38 cellular contexts compared by ENCODE assay signal in the genomic region with DNA sequence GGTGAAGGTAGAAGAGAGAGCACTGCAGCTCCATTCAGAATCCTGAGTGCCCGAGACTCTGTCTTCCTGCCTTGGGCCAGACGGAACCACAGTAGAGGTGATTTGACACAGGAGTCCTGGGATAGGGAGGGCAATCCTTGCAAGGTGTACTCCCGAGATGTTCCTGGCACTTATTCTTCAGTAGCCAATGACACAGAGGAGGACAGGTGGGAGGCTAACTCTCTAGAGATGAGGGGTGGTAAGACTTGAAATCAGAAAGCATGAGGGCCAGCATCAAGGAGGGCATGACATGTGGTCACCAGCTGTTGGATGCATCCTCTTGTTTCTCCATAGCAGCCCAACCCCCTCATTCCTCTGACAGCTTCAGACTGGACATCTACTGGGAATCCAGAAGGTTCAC. TPM values are rescaled to one million over a fixed set of nuclear protein-coding genes. Genes with fewer than 3 reads are reported as not detected.
"Had no signal": no experiment of that assay in that cellular context is flagged by ENCODE, and none has a peak within 500 bp of the region (broad histone marks: within the 10 kb centered on the region; RNA-seq: fewer than 3 reads in every experiment).

No MANE protein-coding gene starts in this region.

- ATAC-seq: activated CD8-positive, alpha-beta T cell treated with anti-CD3 and anti-CD28 coated beads for 36 hours; activated naive CD4-positive, alpha-beta T cell treated with anti-CD3 and anti-CD28 coated beads, Interleukin-2, amount 50 U/mL, for 72 hours; activated T-cell treated with anti-CD3 and anti-CD28 coated beads, Interleukin-2, amount 50 U/mL, for 4 hours; activated T-cell treated with anti-CD3 and anti-CD28 coated beads, Interleukin-2, amount 50 U/mL, for 72 hours; activated T-helper 17 cell treated with anti-CD3 and anti-CD28 coated beads, Interleukin-2, amount 50 U/mL, for 72 hours; body of pancreas; T-cell had no signal

- H3K36me3 ChIP-seq: adrenal gland, brain microvascular endothelial cell, breast epithelium, cardiac muscle cell had no signal

- H3K9me3 Mint-ChIP-seq: activated B cell treated with CpG ODN at 0.5 μM for 24 hours; activated naive CD4-positive, alpha-beta T cell treated with anti-CD3 and anti-CD28 coated beads for 36 hours; activated T-cell treated with anti-CD3 and anti-CD28 coated beads, Interleukin-2, amount 50 U/mL, for 4 hours; activated T-cell treated with anti-CD3 and anti-CD28 coated beads, Interleukin-2, amount 50 U/mL, for 72 hours; activated T-helper 1 cell treated with anti-CD3 and anti-CD28 coated beads, Interleukin-12 subunit alpha, Interleukin-12 subunit beta, Interleukin-2, Interleukin-4 antibody, amounts not matched to agents 30 ng/mL and 10 ng/mL and 1 ng/mL, durations not matched to agents 14 hours and 24 hours and 36 hours; activated T-helper 17 cell treated with anti-CD3 and anti-CD28 coated beads, Interleukin-2, amount 50 U/mL, for 72 hours; central memory CD8-positive, alpha-beta T cell; T-helper 1 cell treated with Interleukin-12 subunit alpha and Interleukin-12 subunit beta and Interleukin-4 antibody, amounts not matched to agents 30 μg/mL and 1 μg/mL, for 36 hours; T-helper 2 cell treated with Interferon-gamma antibody and Interleukin-4, amounts not matched to agents 5 μg/mL and 100 μg/mL, for 36 hours had no signal

- H3K4me1 ChIP-seq: adrenal gland, body of pancreas, breast epithelium had no signal

- H3K27me3 ChIP-seq: adrenal gland, body of pancreas, brain microvascular endothelial cell, cardiac muscle cell had no signal

- H3K27ac ChIP-seq: adrenal gland, body of pancreas, brain microvascular endothelial cell, breast epithelium, cardiac muscle cell, VCaP had no signal

- H3K9me3 ChIP-seq: adrenal gland, body of pancreas, breast epithelium had no signal

- H3K4me3 Mint-ChIP-seq: activated B cell treated with CpG ODN at 0.5 μM for 24 hours; activated CD4-positive, alpha-beta memory T cell treated with anti-CD3 and anti-CD28 coated beads for 36 hours; activated CD8-positive, alpha-beta T cell treated with anti-CD3 and anti-CD28 coated beads for 36 hours; activated naive CD4-positive, alpha-beta T cell treated with anti-CD3 and anti-CD28 coated beads for 36 hours; activated naive CD8-positive, alpha-beta T cell treated with anti-CD3 and anti-CD28 coated beads for 36 hours; activated T-cell treated with anti-CD3 and anti-CD28 coated beads, Interleukin-2, amount 50 U/mL, for 4 hours; activated T-cell treated with anti-CD3 and anti-CD28 coated beads, Interleukin-2, amount 50 U/mL, for 72 hours; activated T-helper 1 cell treated with anti-CD3 and anti-CD28 coated beads, Interleukin-12 subunit alpha, Interleukin-12 subunit beta, Interleukin-2, Interleukin-4 antibody, amounts not matched to agents 30 ng/mL and 10 ng/mL and 1 ng/mL, durations not matched to agents 14 hours and 24 hours and 36 hours; activated T-helper 17 cell treated with anti-CD3 and anti-CD28 coated beads, Interleukin-2, amount 50 U/mL, for 72 hours; central memory CD8-positive, alpha-beta T cell; T-cell; T-helper 1 cell treated with Interleukin-12 subunit alpha and Interleukin-12 subunit beta and Interleukin-4 antibody, amounts not matched to agents 30 μg/mL and 1 μg/mL, for 36 hours; T-helper 2 cell treated with Interferon-gamma antibody and Interleukin-4, amounts not matched to agents 5 μg/mL and 100 μg/mL, for 36 hours had no signal

- H3K4me1 Mint-ChIP-seq: activated naive CD8-positive, alpha-beta T cell treated with anti-CD3 and anti-CD28 coated beads for 36 hours; activated T-helper 17 cell treated with anti-CD3 and anti-CD28 coated beads, Interleukin-2, amount 50 U/mL, for 72 hours; central memory CD8-positive, alpha-beta T cell; T-cell had no signal

- H3K36me3 Mint-ChIP-seq: activated CD4-positive, alpha-beta memory T cell treated with anti-CD3 and anti-CD28 coated beads for 36 hours; activated naive CD8-positive, alpha-beta T cell treated with anti-CD3 and anti-CD28 coated beads for 36 hours; T-cell had no signal

- H3K27ac Mint-ChIP-seq: activated B cell treated with CpG ODN at 0.5 μM for 24 hours; activated CD4-positive, alpha-beta memory T cell treated with anti-CD3 and anti-CD28 coated beads for 36 hours; activated CD8-positive, alpha-beta T cell treated with anti-CD3 and anti-CD28 coated beads for 36 hours; activated naive CD4-positive, alpha-beta T cell treated with anti-CD3 and anti-CD28 coated beads for 36 hours; activated naive CD4-positive, alpha-beta T cell treated with anti-CD3 and anti-CD28 coated beads, Interleukin-2, amount 50 U/mL, for 72 hours; activated naive CD8-positive, alpha-beta T cell treated with anti-CD3 and anti-CD28 coated beads for 36 hours; activated T-cell treated with anti-CD3 and anti-CD28 coated beads, Interleukin-2, amount 50 U/mL, for 72 hours; activated T-helper 1 cell treated with anti-CD3 and anti-CD28 coated beads, Interleukin-12 subunit alpha, Interleukin-12 subunit beta, Interleukin-2, Interleukin-4 antibody, amounts not matched to agents 30 ng/mL and 10 ng/mL and 1 ng/mL, durations not matched to agents 14 hours and 24 hours and 36 hours; activated T-helper 17 cell treated with anti-CD3 and anti-CD28 coated beads, Interleukin-2, amount 50 U/mL, for 72 hours; T-cell; T-helper 1 cell treated with Interleukin-12 subunit alpha and Interleukin-12 subunit beta and Interleukin-4 antibody, amounts not matched to agents 30 μg/mL and 1 μg/mL, for 36 hours; T-helper 2 cell treated with Interferon-gamma antibody and Interleukin-4, amounts not matched to agents 5 μg/mL and 100 μg/mL, for 36 hours had no signal

- H3K4me3 ChIP-seq: adrenal gland, body of pancreas, breast epithelium, cardiac muscle cell had no signal

- DNase-seq: activated B cell treated with CpG ODN at 0.5 μM for 24 hours; activated CD4-positive, alpha-beta memory T cell treated with anti-CD3 and anti-CD28 coated beads for 36 hours; activated CD4-positive, alpha-beta T cell treated with anti-CD3 and anti-CD28 coated beads for 48 hours; activated CD4-positive, alpha-beta T cell treated with anti-CD3 and anti-CD28 coated beads, Interleukin-2, amount 50 U/mL, for 1 hour; activated CD4-positive, alpha-beta T cell treated with anti-CD3 and anti-CD28 coated beads, Interleukin-2, amount 50 U/mL, for 4 hours; activated CD4-positive, CD25-positive, alpha-beta regulatory T cell treated with anti-CD3 and anti-CD28 coated beads, Interleukin-2, amount 50 U/mL, for 72 hours; activated CD8-positive, alpha-beta memory T cell treated with anti-CD3 and anti-CD28 coated beads, Interleukin-2, amount 50 U/mL, for 4 hours; activated CD8-positive, alpha-beta T cell treated with anti-CD3 and anti-CD28 coated beads for 36 hours; activated effector memory CD4-positive, alpha-beta T cell treated with anti-CD3 and anti-CD28 coated beads, Interleukin-2, amount 50 U/mL, for 16 hours; activated gamma-delta T cell treated with Interleukin-2 at 50 U/mL for 16 hours; activated naive CD4-positive, alpha-beta T cell; activated naive CD4-positive, alpha-beta T cell treated with anti-CD3 and anti-CD28 coated beads for 36 hours; activated naive CD4-positive, alpha-beta T cell treated with anti-CD3 and anti-CD28 coated beads, Interleukin-2, amount 50 U/mL, for 16 hours; activated naive CD8-positive, alpha-beta T cell treated with anti-CD3 and anti-CD28 coated beads for 36 hours; activated T-cell treated with anti-CD3 and anti-CD28 coated beads for 4 hours; activated T-cell treated with anti-CD3 and anti-CD28 coated beads, Interleukin-2, amount 50 U/mL, for 1 hour; activated T-cell treated with anti-CD3 and anti-CD28 coated beads, Interleukin-2, amount 50 U/mL, for 4 hours; activated T-cell treated with anti-CD3 and anti-CD28 coated beads, Interleukin-2, amount 50 U/mL, for 72 hours; adrenal gland; amniotic stem cell; aorta; body of pancreas; brain microvascular endothelial cell; caudate nucleus; cerebellar nuclear complex; T-cell; T-helper 2 cell; T-helper 9 cell had no signal

RNA-seq across cellular contexts. Expression of gene CSMD2, which starts 56.3 kb away (rescaled TPM):
- total RNA-seq: activated B cell treated with CpG ODN at 0.5 μM for 24 hours; activated CD4-positive, alpha-beta memory T cell treated with anti-CD3 and anti-CD28 coated beads for 36 hours; activated CD8-positive, alpha-beta memory T cell treated with anti-CD3 and anti-CD28 coated beads for 36 hours; activated CD8-positive, alpha-beta T cell treated with anti-CD3 and anti-CD28 coated beads for 36 hours; activated naive CD4-positive, alpha-beta T cell treated with anti-CD3 and anti-CD28 coated beads for 36 hours; activated naive CD4-positive, alpha-beta T cell treated with anti-CD3 and anti-CD28 coated beads, Interleukin-2, amount 50 U/mL, for 72 hours; activated naive CD8-positive, alpha-beta T cell treated with anti-CD3 and anti-CD28 coated beads for 36 hours; activated T-cell treated with anti-CD3 and anti-CD28 coated beads, Interleukin-2, amount 50 U/mL, for 4 hours; activated T-cell treated with anti-CD3 and anti-CD28 coated beads, Interleukin-2, amount 50 U/mL, for 72 hours; activated T-helper 1 cell treated with anti-CD3 and anti-CD28 coated beads, Interleukin-12 subunit alpha, Interleukin-12 subunit beta, Interleukin-2, Interleukin-4 antibody, amounts not matched to agents 30 ng/mL and 10 ng/mL and 1 ng/mL, durations not matched to agents 14 hours and 24 hours and 36 hours; activated T-helper 17 cell treated with anti-CD3 and anti-CD28 coated beads, Interleukin-2, amount 50 U/mL, for 72 hours had no signal
